8 cellular contexts compared by ENCODE assay signal in genomic region chr13:101144808-101145419, GRCh38.
DNase-seq lines count a peak whose midpoint lies in the region; ATAC-seq and TF ChIP-seq lines count a peak whose summit lies in the region.

No MANE protein-coding gene starts in this region.

- peak; percentile 77 for ATAC-seq in HG02763 (IDR thresholded peaks at IDR 0.05; ENCODE audit: unreplicated experiment)
- ATAC-seq in WTC11: no peak
- ATAC-seq in GM21515 (IDR thresholded peaks at IDR 0.05; ENCODE audit: unreplicated experiment): no peak

- POLR2A ChIA-PET in WTC11 (lab: Charles Lee): no interaction called here

- peak; percentile 62 for DNase-seq in AG10803 (ENCODE audit: low read depth)
- DNase-seq in GM10266 (ENCODE audit: extremely low spot score): peak; percentile 17
- DNase-seq in NCI-H1930 (lab: John Stamatoyannopoulos, UW): peak; percentile 12 to 66
- no peak for DNase-seq in WTC11 (ENCODE audit: low spot score)
- DNase-seq in hepatocyte (ENCODE audit: low spot score): peak; percentile 83
- DNase-seq in superior temporal gyrus (ENCODE audit: extremely low spot score): peak; percentile 91

- H3K9me2 ChIP-seq in hepatocyte (replicated peaks; ENCODE audit: insufficient read depth): no peaks in the 10 kb centered on the region

- no peaks in the 10 kb centered on the region for H3K4me1 ChIP-seq in hepatocyte (ENCODE audit: insufficient read depth)

- no peak overlapping the region for H3K4me3 ChIP-seq in AG10803 (ENCODE audit: low read length)
- no peak overlapping the region for H3K4me3 ChIP-seq in hepatocyte

- H3K9me3 ChIP-seq in hepatocyte (ENCODE audit: low read depth): no peaks in the 10 kb centered on the region

- no peaks in the 10 kb centered on the region for H4K20me1 ChIP-seq in hepatocyte (ENCODE audit: insufficient read depth, poor library complexity, severe bottlenecking)

- H3K4me1 Mint-ChIP-seq in WTC11: peaks cover 18% of the 10 kb centered on the region

- 31% methylated on average over 7 of the region's 7 CpGs for whole genome bisulfite sequencing in hepatocyte (ENCODE audit: low lambda C conversion rate, missing lambda C conversion rate)

- no peaks in the 10 kb centered on the region for H3K27me3 Mint-ChIP-seq in WTC11 (ENCODE audit: low read depth)

- TF ChIP-seq CTCF in AG10803 (conservative IDR thresholded peaks at IDR 0.05; ENCODE audit: low read length) (peak; percentile 70), GM10266 (IDR thresholded peaks at IDR 0.05; ENCODE audit: control insufficient read depth, insufficient read depth, low read depth, missing control alignments) (peak; percentile 49), WTC11 (IDR thresholded peaks at IDR 0.05) (peak; percentile 64), hepatocyte (IDR thresholded peaks at IDR 0.05; ENCODE audit: poor library complexity) (peak; percentile 76)

- H3K79me2 ChIP-seq in hepatocyte: no peaks in the 10 kb centered on the region

- no peak overlapping the region for H2AFZ ChIP-seq in hepatocyte

- H3K4me2 ChIP-seq in hepatocyte: no peak overlapping the region

- CTCF ChIA-PET in WTC11 (lab: Charles Lee): interaction anchor here (0.6 to 2.7 kb wide), 33 partner anchors 11 to 1411 kb away, joined by 3 to 24 read pairs (median 4); partner anchors contain the start of gene ITGBL1

- H3K4me3 Mint-ChIP-seq in WTC11: no peak overlapping the region

- peaks cover 5% of the 10 kb centered on the region for H3K27me3 ChIP-seq in hepatocyte

- no peaks in the 10 kb centered on the region for H3K9me3 Mint-ChIP-seq in WTC11

- no peaks in the 10 kb centered on the region for H3K36me3 ChIP-seq in hepatocyte (replicated peaks; ENCODE audit: insufficient read depth, low read depth)

- H3K27ac Mint-ChIP-seq in WTC11: no peak overlapping the region

- H3K27ac ChIP-seq in hepatocyte: no peak overlapping the region

- no peaks in the 10 kb centered on the region for H3K36me3 Mint-ChIP-seq in WTC11

TF ChIP-seq in WTC11, 78 proteins besides CTCF, POLR2A, EP300 and RAD21 (continues in another document):
- no peak for TF ChIP-seq FOXP1 (CRISPR knock-in tag; IDR thresholded peaks at IDR 0.05; ENCODE audit: borderline replicate concordance)
- no peak for TF ChIP-seq E2F5 (CRISPR knock-in tag; IDR thresholded peaks at IDR 0.05)
- no peak for TF ChIP-seq NR3C1 (CRISPR knock-in tag; conservative IDR thresholded peaks at IDR 0.05; ENCODE audit: low read depth)
- no peak for TF ChIP-seq ZNF425 (CRISPR knock-in tag; conservative IDR thresholded peaks at IDR 0.05)
- no peak for TF ChIP-seq ATF2 (CRISPR knock-in tag; IDR thresholded peaks at IDR 0.05; ENCODE audit: borderline replicate concordance, low read depth)
- TF ChIP-seq TEAD1 (CRISPR knock-in tag; IDR thresholded peaks at IDR 0.05): no peak
- no peak for TF ChIP-seq CDX4 (CRISPR knock-in tag; IDR thresholded peaks at IDR 0.05; ENCODE audit: borderline replicate concordance)
- no peak for TF ChIP-seq RELA (CRISPR knock-in tag; IDR thresholded peaks at IDR 0.05; ENCODE audit: borderline replicate concordance)
- TF ChIP-seq NFYB (CRISPR knock-in tag; conservative IDR thresholded peaks at IDR 0.05; ENCODE audit: low read depth): no peak
- no peak for TF ChIP-seq ATF6 (CRISPR knock-in tag; IDR thresholded peaks at IDR 0.05)
- TF ChIP-seq HMGXB4 (CRISPR knock-in tag; IDR thresholded peaks at IDR 0.05): no peak
- TF ChIP-seq ZNF396 (CRISPR knock-in tag; IDR thresholded peaks at IDR 0.05; ENCODE audit: borderline replicate concordance): no peak
- TF ChIP-seq ERG (CRISPR knock-in tag; IDR thresholded peaks at IDR 0.05): no peak
- TF ChIP-seq NFATC4 (CRISPR knock-in tag; IDR thresholded peaks at IDR 0.05): no peak
- TF ChIP-seq EMX1 (CRISPR knock-in tag; IDR thresholded peaks at IDR 0.05): no peak
